10 cellular contexts compared by ENCODE assay signal in the genomic region with DNA sequence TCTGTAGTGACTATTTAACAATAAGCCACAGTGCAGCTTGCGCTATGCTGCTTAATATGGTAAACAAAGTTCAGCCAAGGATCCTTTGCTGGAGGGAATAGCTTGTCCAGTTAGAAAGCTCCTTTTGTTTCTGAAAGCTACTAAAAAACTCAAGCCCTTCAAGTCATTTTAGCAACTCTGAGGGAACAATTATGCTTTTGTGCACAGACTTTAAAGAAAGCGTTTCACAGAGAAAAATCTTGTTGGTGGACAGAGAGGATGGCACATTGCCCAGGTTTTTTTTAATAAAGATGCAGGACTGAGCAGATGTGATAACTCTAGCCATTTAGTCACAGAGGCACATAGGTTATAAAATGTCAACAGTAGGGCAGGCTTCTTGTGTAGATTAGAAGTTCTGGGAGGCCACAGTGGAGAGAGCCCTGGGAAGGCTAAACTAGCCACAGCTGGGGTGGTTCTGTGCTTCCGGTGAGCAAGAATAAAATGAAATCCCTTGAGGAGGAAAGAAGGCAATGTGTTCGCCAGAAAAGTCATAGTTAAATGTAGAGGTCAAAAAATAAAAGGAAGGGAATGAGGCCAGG.
DNase-seq lines count a peak whose midpoint lies in the region; ATAC-seq, FAIRE-seq and TF ChIP-seq lines count a peak whose summit lies in the region.
"Had no signal": no experiment of that assay in that cellular context is flagged by ENCODE, and none has a peak within 500 bp of the region (broad histone marks: within the 10 kb centered on the region; RNA-seq: fewer than 3 reads in every experiment).

No MANE protein-coding gene starts in this region.

- H3K9me3 ChIP-seq in left ventricle myocardium inferior (replicated peaks), result no peaks in the 10 kb centered on the region

- H3K27ac ChIP-seq in VCaP (peak overlapping the region; percentile 50), left ventricle myocardium inferior (replicated peaks) (peak overlapping the region; percentile 75), rectal smooth muscle tissue (ENCODE audit: low read depth, low read length) (peak overlapping the region; percentile 75)

- TF ChIP-seq POLR2A in GM12891 (IDR thresholded peaks at IDR 0.05; ENCODE audit: low read depth, low read length), result no peak

- in situ Hi-C loops in G401 (cut with HindIII; ENCODE audit: low sequenced_read_pairs), result loop anchor here (25.0 kb wide), 1 partner anchor 169 kb away; no protein-coding TSS in a partner anchor

- H3K36me3 ChIP-seq in left ventricle myocardium inferior (no peaks in the 10 kb centered on the region), rectal smooth muscle tissue (ENCODE audit: control insufficient read depth, insufficient read depth, low read length) (no peaks in the 10 kb centered on the region)

- TF ChIP-seq CTCF in VCaP (conservative IDR thresholded peaks at IDR 0.05) (no peak), left ventricle myocardium inferior (IDR thresholded peaks at IDR 0.05; ENCODE audit: borderline replicate concordance) (no peak)

- no peak overlapping the region for H3K9ac ChIP-seq in rectal smooth muscle tissue (ENCODE audit: low read length)
- H3K9ac ChIP-seq: parathyroid adenoma had no signal

- H3K27me3 ChIP-seq in left ventricle myocardium inferior (ENCODE audit: low read depth) (no peaks in the 10 kb centered on the region), rectal smooth muscle tissue (ENCODE audit: control insufficient read depth, insufficient read depth, low read length) (no peaks in the 10 kb centered on the region)

- DNase-seq in G401 (ENCODE audit: low spot score) (peak; percentile 36), left ventricle myocardium inferior (no peak), GM12891 (ENCODE audit: insufficient read length, low spot score) (no peak), NCI-H1092 treated with DMSO at 0.1 percent for 48 hours (lab: John Stamatoyannopoulos, UW) (no peak), NCI-H2227 treated with DMSO at 0.1 percent for 48 hours (lab: John Stamatoyannopoulos, UW) (no peak)
- DNase-seq: CD4-positive, CD25-positive, alpha-beta regulatory T cell had no signal

- intact Hi-C loops in left ventricle myocardium inferior (cut with micrococcal nuclease), result no loop called here

- no peak overlapping the region for H3K4me3 ChIP-seq in left ventricle myocardium inferior
- H3K4me3 ChIP-seq in rectal smooth muscle tissue (ENCODE audit: low read length), result no peak overlapping the region

- ATAC-seq in HG02678 (IDR thresholded peaks at IDR 0.05; ENCODE audit: unreplicated experiment), result no peak

- peaks cover 25% of the 10 kb centered on the region for H3K4me1 ChIP-seq in left ventricle myocardium inferior
- peaks cover 15% of the 10 kb centered on the region for H3K4me1 ChIP-seq in rectal smooth muscle tissue (ENCODE audit: control insufficient read depth, insufficient read depth, low read length)
- H3K4me1 ChIP-seq: parathyroid adenoma had no signal

- no peak for FAIRE-seq in GM12891 (lab: Jason Lieb, UNC)

TF ChIP-seq in GM12891, 5 proteins besides CTCF, POLR2A, EP300 and RAD21:
- no peak for TF ChIP-seq POU2F2 (IDR thresholded peaks at IDR 0.05; ENCODE audit: low read depth, low read length)
- no peak for TF ChIP-seq POLR2AphosphoS5 (IDR thresholded peaks at IDR 0.05; ENCODE audit: low read depth, low read length)
- no peak for TF ChIP-seq PAX5 (IDR thresholded peaks at IDR 0.05; ENCODE audit: insufficient read depth, low read length, severe bottlenecking)
- no peak for TF ChIP-seq TAF1 (IDR thresholded peaks at IDR 0.05; ENCODE audit: low read depth, low read length)
- no peak for TF ChIP-seq SPI1 (IDR thresholded peaks at IDR 0.05; ENCODE audit: low read depth, low read length)
